27 cellular contexts compared by ENCODE assay signal in the genomic region with DNA sequence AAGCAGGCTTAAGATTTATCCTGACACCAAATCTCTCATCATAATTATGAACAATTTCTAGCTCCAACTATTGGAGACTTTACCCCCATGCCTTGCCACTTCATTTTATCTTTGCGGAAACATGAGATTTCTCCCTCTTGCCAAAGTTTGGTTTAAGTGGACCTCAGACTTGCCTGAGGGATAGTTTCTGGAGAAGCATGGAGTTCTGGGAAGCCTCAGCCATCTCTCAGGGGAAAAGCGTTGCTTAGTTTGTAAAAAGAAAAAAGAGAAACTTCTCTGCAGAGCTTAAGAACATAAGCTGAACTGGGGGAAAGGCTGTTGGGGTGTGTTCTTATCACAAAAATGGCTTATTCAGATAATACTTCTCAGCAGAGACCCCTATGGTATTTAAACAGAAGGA.
"Had no signal": no experiment of that assay in that cellular context is flagged by ENCODE, and none has a peak within 500 bp of the region (broad histone marks: within the 10 kb centered on the region; RNA-seq: fewer than 3 reads in every experiment).

No MANE protein-coding gene starts in this region.

- H3K27me3 Mint-ChIP-seq: central memory CD8-positive, alpha-beta T cell; dendritic cell treated with granulocyte-macrophage colony-stimulating factor and Interleukin-4, amounts not matched to agents 40 ng/mL and 50 ng/mL, for 4 days; naive B cell; stimulated activated naive B cell treated with anti-CD40 and anti-IgM and Interleukin-4, amounts not matched to agents 10 μg/mL and 1 μg/mL and 100 μg/mL, for 72 hours; stimulated activated naive CD8-positive, alpha-beta T cell treated with anti-CD3 and anti-CD28 coated beads, Interleukin-15, Interleukin-2, amounts not matched to agents 100 ng/mL and 50 ng/mL, for 24 hours had no signal

- H3K36me3 Mint-ChIP-seq: immature natural killer cell; naive B cell; stimulated activated naive B cell treated with anti-CD40 and anti-IgM and Interleukin-4, amounts not matched to agents 10 μg/mL and 1 μg/mL and 100 μg/mL, for 72 hours had no signal

- H3K4me1 Mint-ChIP-seq: central memory CD8-positive, alpha-beta T cell; immature natural killer cell; naive B cell; stimulated activated naive B cell treated with anti-CD40 and anti-IgM and Interleukin-4, amounts not matched to agents 10 μg/mL and 1 μg/mL and 100 μg/mL, for 72 hours had no signal

- H3K9me3 Mint-ChIP-seq: endodermal cell, nephron had no signal

- H3K27ac ChIP-seq: colonic mucosa, epithelial cell of prostate, heart right ventricle, lower lobe of right lung, prostate gland, skin epidermis, suprapubic skin, thyroid gland had no signal

- DNase-seq: colonic mucosa; effector CD8-positive, alpha-beta T cell; endodermal cell; foreskin melanocyte; glutamatergic neuron; hypothalamus; immature natural killer cell; left ventricle myocardium superior; lower lobe of right lung; naive B cell; nucleus accumbens; right cardiac atrium; stimulated activated CD4-positive, alpha-beta T cell treated with anti-CD3 and anti-CD28 coated beads, Interleukin-15, amount 100 ng/mL, for 24 hours; stimulated activated CD4-positive, alpha-beta T cell treated with anti-CD3 and anti-CD28 coated beads, Interleukin-2, amount 100 ng/mL, for 48 hours; stimulated activated naive B cell treated with anti-CD40 and anti-IgM and Interleukin-4, amounts not matched to agents 10 μg/mL and 1 μg/mL and 100 μg/mL, for 72 hours; thyroid gland had no signal

- H3K4me3 Mint-ChIP-seq: central memory CD8-positive, alpha-beta T cell; dendritic cell treated with granulocyte-macrophage colony-stimulating factor and Interleukin-4, amounts not matched to agents 40 ng/mL and 50 ng/mL, for 4 days; endodermal cell; immature natural killer cell; naive B cell; nephron; stimulated activated naive B cell treated with anti-CD40 and anti-IgM and Interleukin-4, amounts not matched to agents 10 μg/mL and 1 μg/mL and 100 μg/mL, for 72 hours; stimulated activated naive CD8-positive, alpha-beta T cell treated with anti-CD3 and anti-CD28 coated beads, Interleukin-15, Interleukin-2, amounts not matched to agents 100 ng/mL and 50 ng/mL, for 24 hours; type B pancreatic cell had no signal

- H3K4me1 ChIP-seq: colonic mucosa, lower lobe of right lung, prostate gland, suprapubic skin, thyroid gland had no signal

- H3K27me3 ChIP-seq: colonic mucosa, heart right ventricle, suprapubic skin, thyroid gland had no signal

- H3K9me3 ChIP-seq: colonic mucosa, heart right ventricle, lower lobe of right lung, prostate gland, suprapubic skin, thyroid gland had no signal

- H3K27ac Mint-ChIP-seq: dendritic cell treated with granulocyte-macrophage colony-stimulating factor and Interleukin-4, amounts not matched to agents 40 ng/mL and 50 ng/mL, for 4 days; endodermal cell; immature natural killer cell; naive B cell; nephron; stimulated activated naive B cell treated with anti-CD40 and anti-IgM and Interleukin-4, amounts not matched to agents 10 μg/mL and 1 μg/mL and 100 μg/mL, for 72 hours; stimulated activated naive CD8-positive, alpha-beta T cell treated with anti-CD3 and anti-CD28 coated beads, Interleukin-15, Interleukin-2, amounts not matched to agents 100 ng/mL and 50 ng/mL, for 24 hours; type B pancreatic cell had no signal

- ATAC-seq: esophagus mucosa; heart right ventricle; left ventricle myocardium superior; lower lobe of right lung; right cardiac atrium; stimulated activated naive B cell treated with anti-CD40 and anti-IgM and Interleukin-4, amounts not matched to agents 10 μg/mL and 1 μg/mL and 100 μg/mL, for 72 hours had no signal

- H3K4me3 ChIP-seq: colonic mucosa, heart right ventricle, lower lobe of right lung, prostate gland, skin epidermis, suprapubic skin, thyroid gland had no signal

- H3K36me3 ChIP-seq: colonic mucosa, heart right ventricle, lower lobe of right lung, prostate gland, suprapubic skin, thyroid gland had no signal
